2 cellular contexts compared by ENCODE assay signal in the genomic region with DNA sequence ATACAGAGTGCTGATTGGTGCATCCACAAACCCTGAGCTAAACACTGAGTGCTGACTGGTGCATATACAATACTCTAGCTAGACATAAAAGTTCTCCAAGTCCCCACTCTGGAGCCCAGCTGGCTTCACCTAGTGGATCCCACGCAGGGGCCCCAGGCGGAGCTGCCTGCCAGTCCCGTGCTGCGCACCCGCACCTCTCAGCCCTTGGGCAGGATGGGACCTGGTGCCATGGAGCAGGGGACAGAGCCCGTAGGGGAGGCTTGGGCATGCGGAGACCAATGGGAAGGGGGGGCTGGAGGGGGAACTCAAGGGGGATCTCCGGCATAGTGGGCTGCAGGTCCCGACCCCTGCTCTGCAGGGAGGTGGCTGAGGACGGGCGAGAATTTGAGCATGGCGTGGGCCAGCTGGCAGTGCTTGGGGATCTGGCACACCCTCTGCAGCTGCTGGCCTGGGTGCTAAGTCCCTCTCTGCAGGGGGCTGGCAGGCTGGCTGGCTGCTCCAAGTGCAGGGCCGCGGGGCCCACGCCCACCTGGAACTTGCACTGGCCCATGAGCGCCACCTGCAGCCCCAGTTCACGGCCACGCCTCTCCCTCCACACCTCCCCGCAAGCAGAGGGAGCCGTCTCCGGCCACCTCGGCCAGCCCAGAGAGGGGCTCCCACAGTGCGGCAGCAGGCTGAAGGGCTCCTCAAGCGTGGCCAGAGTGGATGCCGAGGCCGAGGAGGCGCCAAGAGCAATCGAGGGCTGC.
TF ChIP-seq lines count a peak whose summit lies in the region.

No MANE protein-coding gene starts in this region.

TF ChIP-seq in HCT116, 20 proteins besides CTCF, POLR2A, EP300 and RAD21:
- TF ChIP-seq, protein P1, sequence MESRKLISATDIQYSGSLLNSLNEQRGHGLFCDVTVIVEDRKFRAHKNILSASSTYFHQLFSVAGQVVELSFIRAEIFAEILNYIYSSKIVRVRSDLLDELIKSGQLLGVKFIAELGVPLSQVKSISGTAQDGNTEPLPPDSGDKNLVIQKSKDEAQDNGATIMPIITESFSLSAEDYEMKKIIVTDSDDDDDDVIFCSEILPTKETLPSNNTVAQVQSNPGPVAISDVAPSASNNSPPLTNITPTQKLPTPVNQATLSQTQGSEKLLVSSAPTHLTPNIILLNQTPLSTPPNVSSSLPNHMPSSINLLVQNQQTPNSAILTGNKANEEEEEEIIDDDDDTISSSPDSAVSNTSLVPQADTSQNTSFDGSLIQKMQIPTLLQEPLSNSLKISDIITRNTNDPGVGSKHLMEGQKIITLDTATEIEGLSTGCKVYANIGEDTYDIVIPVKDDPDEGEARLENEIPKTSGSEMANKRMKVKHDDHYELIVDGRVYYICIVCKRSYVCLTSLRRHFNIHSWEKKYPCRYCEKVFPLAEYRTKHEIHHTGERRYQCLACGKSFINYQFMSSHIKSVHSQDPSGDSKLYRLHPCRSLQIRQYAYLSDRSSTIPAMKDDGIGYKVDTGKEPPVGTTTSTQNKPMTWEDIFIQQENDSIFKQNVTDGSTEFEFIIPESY (IDR thresholded peaks at IDR 0.05; ENCODE audit: extremely low read depth, insufficient replicate concordance, low read length) = no peak

TF ChIP-seq in WTC11, 78 proteins besides CTCF, POLR2A, EP300 and RAD21 (continued from another document):
- TF ChIP-seq, protein P2, sequence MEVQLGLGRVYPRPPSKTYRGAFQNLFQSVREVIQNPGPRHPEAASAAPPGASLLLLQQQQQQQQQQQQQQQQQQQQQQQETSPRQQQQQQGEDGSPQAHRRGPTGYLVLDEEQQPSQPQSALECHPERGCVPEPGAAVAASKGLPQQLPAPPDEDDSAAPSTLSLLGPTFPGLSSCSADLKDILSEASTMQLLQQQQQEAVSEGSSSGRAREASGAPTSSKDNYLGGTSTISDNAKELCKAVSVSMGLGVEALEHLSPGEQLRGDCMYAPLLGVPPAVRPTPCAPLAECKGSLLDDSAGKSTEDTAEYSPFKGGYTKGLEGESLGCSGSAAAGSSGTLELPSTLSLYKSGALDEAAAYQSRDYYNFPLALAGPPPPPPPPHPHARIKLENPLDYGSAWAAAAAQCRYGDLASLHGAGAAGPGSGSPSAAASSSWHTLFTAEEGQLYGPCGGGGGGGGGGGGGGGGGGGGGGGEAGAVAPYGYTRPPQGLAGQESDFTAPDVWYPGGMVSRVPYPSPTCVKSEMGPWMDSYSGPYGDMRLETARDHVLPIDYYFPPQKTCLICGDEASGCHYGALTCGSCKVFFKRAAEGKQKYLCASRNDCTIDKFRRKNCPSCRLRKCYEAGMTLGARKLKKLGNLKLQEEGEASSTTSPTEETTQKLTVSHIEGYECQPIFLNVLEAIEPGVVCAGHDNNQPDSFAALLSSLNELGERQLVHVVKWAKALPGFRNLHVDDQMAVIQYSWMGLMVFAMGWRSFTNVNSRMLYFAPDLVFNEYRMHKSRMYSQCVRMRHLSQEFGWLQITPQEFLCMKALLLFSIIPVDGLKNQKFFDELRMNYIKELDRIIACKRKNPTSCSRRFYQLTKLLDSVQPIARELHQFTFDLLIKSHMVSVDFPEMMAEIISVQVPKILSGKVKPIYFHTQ (CRISPR knock-in tag; IDR thresholded peaks at IDR 0.05) = no peak
- TF ChIP-seq, protein P3, sequence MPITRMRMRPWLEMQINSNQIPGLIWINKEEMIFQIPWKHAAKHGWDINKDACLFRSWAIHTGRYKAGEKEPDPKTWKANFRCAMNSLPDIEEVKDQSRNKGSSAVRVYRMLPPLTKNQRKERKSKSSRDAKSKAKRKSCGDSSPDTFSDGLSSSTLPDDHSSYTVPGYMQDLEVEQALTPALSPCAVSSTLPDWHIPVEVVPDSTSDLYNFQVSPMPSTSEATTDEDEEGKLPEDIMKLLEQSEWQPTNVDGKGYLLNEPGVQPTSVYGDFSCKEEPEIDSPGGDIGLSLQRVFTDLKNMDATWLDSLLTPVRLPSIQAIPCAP (CRISPR knock-in tag; IDR thresholded peaks at IDR 0.05) = no peak
- TF ChIP-seq RELA (CRISPR knock-in tag; IDR thresholded peaks at IDR 0.05; ENCODE audit: borderline replicate concordance) = no peak
